9 cellular contexts compared by ENCODE assay signal in the genomic region with DNA sequence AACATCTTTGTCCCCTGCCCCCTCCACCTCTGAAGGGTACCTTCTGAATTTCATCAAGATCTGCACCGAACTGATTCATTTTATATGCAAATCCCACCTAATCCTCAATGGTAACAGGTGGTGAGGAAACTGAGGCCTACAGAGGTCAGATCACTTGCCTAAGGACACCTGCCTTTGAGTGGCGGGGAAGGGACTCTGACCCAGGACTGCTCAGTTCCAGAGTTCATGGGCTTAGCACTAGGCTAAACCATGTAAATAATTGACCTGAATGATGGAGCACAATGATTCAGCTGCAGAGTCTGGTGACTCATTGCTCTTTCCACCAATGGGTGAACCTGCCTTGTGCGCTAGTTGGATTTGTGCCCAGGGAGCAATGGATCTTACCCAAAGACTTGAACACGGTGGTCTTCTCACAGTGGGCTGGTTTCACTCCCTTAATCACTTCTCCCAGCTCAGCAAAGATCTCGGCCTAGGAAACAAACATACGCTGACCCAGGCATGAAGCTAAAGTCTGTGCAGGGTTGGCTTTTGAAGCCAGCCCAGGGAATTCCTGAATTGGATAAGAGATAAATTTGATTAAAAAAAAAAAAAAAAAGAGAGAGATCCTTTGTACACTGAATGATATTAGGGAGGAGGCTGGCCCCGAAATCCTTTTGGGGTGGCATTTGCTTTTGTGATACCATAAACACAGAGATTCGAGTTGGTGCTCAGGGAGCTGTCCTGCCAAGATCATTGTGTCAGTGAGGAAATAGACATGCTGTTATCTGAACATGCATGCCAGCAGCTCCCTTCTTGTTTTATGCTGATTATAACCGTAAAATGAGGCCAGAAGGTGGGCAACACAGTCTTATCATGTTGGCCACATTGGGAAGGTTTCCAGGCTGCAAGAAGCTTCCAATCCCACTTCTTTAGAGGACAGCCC. TPM values are rescaled to one million over a fixed set of nuclear protein-coding genes. Genes with fewer than 3 reads are reported as not detected.
DNase-seq lines count a peak whose midpoint lies in the region; ATAC-seq and TF ChIP-seq lines count a peak whose summit lies in the region.
"Had no signal": no experiment of that assay in that cellular context is flagged by ENCODE, and none has a peak within 500 bp of the region (broad histone marks: within the 10 kb centered on the region; RNA-seq: fewer than 3 reads in every experiment).

No MANE protein-coding gene starts in this region.

- ATAC-seq in HG03432 (IDR thresholded peaks at IDR 0.05; ENCODE audit: unreplicated experiment) (peak; percentile 49), left colon (peak; percentile 90), GM19328 (IDR thresholded peaks at IDR 0.05; ENCODE audit: unreplicated experiment) (no peak), GM18867 (IDR thresholded peaks at IDR 0.05; ENCODE audit: unreplicated experiment) (no peak)

- H3K4me3 ChIP-seq in AG10803 (ENCODE audit: low read length) (no peak overlapping the region), HAP-1 (no peak overlapping the region)

- intact Hi-C loops in left colon (cut with DNase I, micrococcal nuclease), result no loop called here

- H3K27me3 ChIP-seq in HAP-1 (ENCODE audit: low read depth), result no peaks in the 10 kb centered on the region

- no peak for TF ChIP-seq CTCF in AG10803 (conservative IDR thresholded peaks at IDR 0.05; ENCODE audit: low read length)

- H3K9me3 ChIP-seq in HAP-1, result no peaks in the 10 kb centered on the region

- in situ Hi-C loops in HAP-1 (cut with MboI; ENCODE audit: low sequenced_read_pairs), result loop anchor here (10.0 kb wide), 1 partner anchor 56 kb away; no protein-coding TSS in a partner anchor

- DNase-seq in AG10803 (ENCODE audit: low read depth) (peak; percentile 27), astrocyte of the hippocampus (ENCODE audit: low read depth, low spot score) (peak; percentile 85), left colon (peak; percentile 81 to 91), HAP-1 (ENCODE audit: low spot score in 2 of 2) (no peak), KG1 (lab: John Stamatoyannopoulos, UW) (no peak)
- DNase-seq: NK-92 treated with Interleukin-12 subunit alpha and Interleukin-12 subunit beta, amount 100 ng/mL, for 24 hours had no signal

- H3K4me1 ChIP-seq in HAP-1, result peaks cover 13% of the 10 kb centered on the region

- H3K36me3 ChIP-seq in HAP-1 (replicated peaks), result no peaks in the 10 kb centered on the region

RNA-seq across cellular contexts. Expression of a gene that starts 17.0 kb away (rescaled TPM):
- total RNA-seq in left colon, result 10 to 100 TPM; 12.9 to 15.7 TPM

RNA-seq across cellular contexts. Expression of a gene that starts 27.6 kb away (rescaled TPM):
- total RNA-seq in left colon, result 10 to 100 TPM; 47.2 to 56.1 TPM

RNA-seq across cellular contexts. Expression of a gene that starts 49.8 kb away (rescaled TPM):
- total RNA-seq in left colon, result under 1 TPM in 1 of 2 donors, not detected in 1; 0.18 TPM

Comparison
In these comparisons a context has a peak if more than half of its experiments do, and no peak if none do; other contexts are left out.
1. DNase-seq: peak in AG10803 (single experiment), astrocyte of the hippocampus (single experiment) and left colon (2 of 2); none in HAP-1 (0 of 2) and KG1 (single experiment).
2. ATAC-seq: peak in HG03432 (single experiment) and left colon (single experiment); none in GM19328 (single experiment) and GM18867 (single experiment).